ENCODE assay signal across 32 cellular contexts in the genomic region with DNA sequence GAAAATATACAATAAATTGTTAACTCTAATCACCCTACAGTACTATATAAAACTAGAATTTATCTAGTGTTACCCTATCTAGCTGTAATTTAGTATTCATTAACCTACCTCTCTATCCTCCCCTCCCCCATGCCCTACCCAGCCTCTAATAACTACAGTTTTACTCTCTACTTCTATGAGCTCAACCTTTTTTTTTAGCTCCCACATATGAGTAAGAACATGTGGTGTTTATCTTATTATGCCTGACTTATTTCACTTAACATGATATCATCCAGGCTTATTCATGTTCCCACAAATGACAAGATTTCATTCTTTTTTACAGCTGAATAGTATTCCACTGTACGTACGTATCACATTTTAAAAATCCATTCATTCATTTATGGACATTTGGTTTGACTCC.
"Had no signal": no experiment of that assay in that cellular context is flagged by ENCODE, and none has a peak within 500 bp of the region (broad histone marks: within the 10 kb centered on the region; RNA-seq: fewer than 3 reads in every experiment).

No MANE protein-coding gene starts in this region.

- H3K27ac ChIP-seq: cardiac muscle cell, colonic mucosa, dorsolateral prefrontal cortex, heart right ventricle, pancreas, prostate gland, sigmoid colon, thyroid gland, upper lobe of left lung, vagina had no signal

- H3K4me3 ChIP-seq: cardiac muscle cell, colonic mucosa, dorsolateral prefrontal cortex, heart right ventricle, pancreas, prostate gland, sigmoid colon, thyroid gland, upper lobe of left lung, vagina had no signal

- H3K27me3 ChIP-seq: cardiac muscle cell, colonic mucosa, dorsolateral prefrontal cortex, heart right ventricle, pancreas, sigmoid colon, thyroid gland, upper lobe of left lung, vagina had no signal

- H3K36me3 ChIP-seq: cardiac muscle cell, colonic mucosa, pancreas, prostate gland, sigmoid colon, thyroid gland, upper lobe of left lung, vagina had no signal

- ATAC-seq: activated CD4-positive, alpha-beta T cell treated with anti-CD3 and anti-CD28 coated beads for 36 hours; activated naive CD4-positive, alpha-beta T cell treated with anti-CD3 and anti-CD28 coated beads, Interleukin-2, amount 50 U/mL, for 72 hours; activated T-cell treated with anti-CD3 and anti-CD28 coated beads, Interleukin-2, amount 50 U/mL, for 72 hours; heart right ventricle; left cardiac atrium; left ventricle myocardium superior; naive thymus-derived CD8-positive, alpha-beta T cell; pancreas; stimulated activated effector memory CD8-positive, alpha-beta T cell treated with anti-CD3 and anti-CD28 coated beads, Interleukin-12 subunit alpha, Interleukin-12 subunit beta, amount 100 ng/mL, for 72 hours; stimulated activated naive CD8-positive, alpha-beta T cell treated with anti-CD3 and anti-CD28 coated beads, Interleukin-15, amount 100 ng/mL, for 72 hours; T-cell had no signal

- H3K4me1 ChIP-seq: colonic mucosa, heart right ventricle, pancreas, prostate gland, sigmoid colon, thyroid gland, upper lobe of left lung, vagina had no signal

- H3K9me3 ChIP-seq: colonic mucosa, pancreas, prostate gland, sigmoid colon, thyroid gland, vagina had no signal

- FAIRE-seq: islet of Langerhans, pancreas, small intestine had no signal

- DNase-seq: activated CD4-positive, alpha-beta T cell treated with anti-CD3 and anti-CD28 coated beads for 36 hours; activated CD4-positive, alpha-beta T cell treated with anti-CD3 and anti-CD28 coated beads, Interleukin-2, amount 50 U/mL, for 4 hours; activated CD4-positive, CD25-positive, alpha-beta regulatory T cell; activated naive CD4-positive, alpha-beta T cell; activated T-cell treated with anti-CD3 and anti-CD28 coated beads for 4 hours; activated T-cell treated with anti-CD3 and anti-CD28 coated beads, Interleukin-2, amount 50 U/mL, for 72 hours; anterior cingulate cortex; cerebellar nuclear complex; colonic mucosa; dorsolateral prefrontal cortex; effector memory CD4-positive, alpha-beta T cell; erythroblast; foreskin melanocyte; heart right ventricle; left cardiac atrium; left ventricle myocardium superior; naive thymus-derived CD8-positive, alpha-beta T cell; nucleus accumbens; pancreas; sigmoid colon; small intestine; stimulated activated CD4-positive, alpha-beta T cell treated with anti-CD3 and anti-CD28 coated beads, Interleukin-4, amount 100 ng/mL, for 24 hours; stimulated activated naive CD8-positive, alpha-beta T cell treated with anti-CD3 and anti-CD28 coated beads, Interleukin-15, amount 100 ng/mL, for 72 hours; T-cell; thyroid gland; upper lobe of left lung had no signal
